32 cellular contexts compared by ENCODE assay signal in genomic region chr12:12254549-12254948, GRCh38. TPM values are rescaled to one million over a fixed set of nuclear protein-coding genes. Genes with fewer than 3 reads are reported as not detected.
"Had no signal": no experiment of that assay in that cellular context is flagged by ENCODE, and none has a peak within 500 bp of the region (broad histone marks: within the 10 kb centered on the region; RNA-seq: fewer than 3 reads in every experiment).

No MANE protein-coding gene starts in this region.

- H3K4me3 ChIP-seq: colonic mucosa, esophagus muscularis mucosa, heart right ventricle, mucosa of descending colon, prostate gland, right atrium auricular region, smooth muscle cell, suprapubic skin, transverse colon, vagina had no signal

- H3K27ac ChIP-seq: colonic mucosa, esophagus muscularis mucosa, heart right ventricle, neutrophil, parathyroid adenoma, prostate gland, right atrium auricular region, suprapubic skin, transverse colon, vagina had no signal

- H3K9ac ChIP-seq: parathyroid adenoma had no signal

- H3K36me3 ChIP-seq: colonic mucosa, esophagus muscularis mucosa, heart right ventricle, neutrophil, prostate gland, right atrium auricular region, suprapubic skin, transverse colon, vagina had no signal

- H3K4me1 Mint-ChIP-seq: immature natural killer cell had no signal

- H2AFZ ChIP-seq: parathyroid adenoma had no signal

- H3K4me2 ChIP-seq: smooth muscle cell had no signal

- H3K4me1 ChIP-seq: colonic mucosa, parathyroid adenoma, prostate gland, right atrium auricular region, suprapubic skin had no signal

- H3K9me3 Mint-ChIP-seq: dendritic cell treated with granulocyte-macrophage colony-stimulating factor and Interleukin-4, amounts not matched to agents 40 ng/mL and 50 ng/mL, for 4 days; immature natural killer cell; naive B cell; natural killer cell treated with Interleukin-12 subunit alpha and Interleukin-12 subunit beta and Interleukin-15 and Interleukin-18, amount 100 ng/mL, for 72 hours; neural crest cell; stimulated activated naive CD8-positive, alpha-beta T cell treated with anti-CD3 and anti-CD28 coated beads, Interleukin-15, amount 100 ng/mL, for 72 hours had no signal

- H3K9me3 ChIP-seq: colonic mucosa, esophagus muscularis mucosa, heart right ventricle, mucosa of descending colon, neutrophil, prostate gland, right atrium auricular region, suprapubic skin, transverse colon, vagina had no signal

- H3K36me3 Mint-ChIP-seq: naive B cell; natural killer cell treated with Interleukin-12 subunit alpha and Interleukin-12 subunit beta and Interleukin-15 and Interleukin-18, amount 100 ng/mL, for 72 hours had no signal

- H3K4me3 Mint-ChIP-seq: dendritic cell treated with granulocyte-macrophage colony-stimulating factor and Interleukin-4, amounts not matched to agents 40 ng/mL and 50 ng/mL, for 4 days; immature natural killer cell; mesothelial cell of epicardium; naive B cell; natural killer cell treated with Interleukin-12 subunit alpha and Interleukin-12 subunit beta and Interleukin-15 and Interleukin-18, amount 100 ng/mL, for 72 hours; neural crest cell; stimulated activated naive CD8-positive, alpha-beta T cell treated with anti-CD3 and anti-CD28 coated beads, Interleukin-15, amount 100 ng/mL, for 72 hours had no signal

- DNase-seq: colonic mucosa; effector memory CD4-positive, alpha-beta T cell; foreskin melanocyte; glutamatergic neuron; heart right ventricle; hypothalamus; immature natural killer cell; islet precursor cell; left colon; mucosa of descending colon; naive B cell; stimulated activated CD4-positive, alpha-beta T cell treated with anti-CD3 and anti-CD28 coated beads, Interleukin-12 subunit alpha, Interleukin-12 subunit beta, amount 100 ng/mL, for 4 hours; stimulated activated CD4-positive, alpha-beta T cell treated with anti-CD3 and anti-CD28 coated beads, Interleukin-1b, Interleukin-23, amount 100 ng/mL, for 48 hours; stimulated activated CD4-positive, alpha-beta T cell treated with anti-CD3 and anti-CD28 coated beads, Interleukin-4, amount 100 ng/mL, for 1 hour; stimulated activated CD8-positive, alpha-beta memory T cell treated with anti-CD3 and anti-CD28 coated beads, Interleukin-4, amount 100 ng/mL, for 48 hours; stimulated activated naive CD4-positive, alpha-beta T cell; stimulated activated naive CD8-positive, alpha-beta T cell treated with anti-CD3 and anti-CD28 coated beads, Interleukin-15, amount 100 ng/mL, for 72 hours; transverse colon had no signal

- FAIRE-seq: endothelial cell of umbilical vein had no signal

- H3K27me3 Mint-ChIP-seq: dendritic cell treated with granulocyte-macrophage colony-stimulating factor and Interleukin-4, amounts not matched to agents 40 ng/mL and 50 ng/mL, for 4 days; stimulated activated naive CD8-positive, alpha-beta T cell treated with anti-CD3 and anti-CD28 coated beads, Interleukin-15, amount 100 ng/mL, for 72 hours had no signal

- H3K27me3 ChIP-seq: colonic mucosa, esophagus muscularis mucosa, heart right ventricle, neutrophil, right atrium auricular region, suprapubic skin, transverse colon, vagina had no signal

- H3K27ac Mint-ChIP-seq: dendritic cell treated with granulocyte-macrophage colony-stimulating factor and Interleukin-4, amounts not matched to agents 40 ng/mL and 50 ng/mL, for 4 days; immature natural killer cell; naive B cell; natural killer cell treated with Interleukin-12 subunit alpha and Interleukin-12 subunit beta and Interleukin-15 and Interleukin-18, amount 100 ng/mL, for 72 hours; stimulated activated naive CD8-positive, alpha-beta T cell treated with anti-CD3 and anti-CD28 coated beads, Interleukin-15, amount 100 ng/mL, for 72 hours had no signal

- ATAC-seq: heart right ventricle; left colon; mucosa of descending colon; natural killer cell treated with Interleukin-12 subunit alpha and Interleukin-12 subunit beta and Interleukin-15 and Interleukin-18, amount 100 ng/mL, for 72 hours; sciatic nerve; stimulated activated naive CD8-positive, alpha-beta T cell treated with anti-CD3 and anti-CD28 coated beads, Interleukin-15, amount 100 ng/mL, for 72 hours had no signal

RNA-seq across cellular contexts. Expression of gene LRP6, which starts 12.3 kb away (rescaled TPM):
- polyA plus RNA-seq: immature natural killer cell had no signal
